ENCODE assay signal across 18 cellular contexts in the genomic region with DNA sequence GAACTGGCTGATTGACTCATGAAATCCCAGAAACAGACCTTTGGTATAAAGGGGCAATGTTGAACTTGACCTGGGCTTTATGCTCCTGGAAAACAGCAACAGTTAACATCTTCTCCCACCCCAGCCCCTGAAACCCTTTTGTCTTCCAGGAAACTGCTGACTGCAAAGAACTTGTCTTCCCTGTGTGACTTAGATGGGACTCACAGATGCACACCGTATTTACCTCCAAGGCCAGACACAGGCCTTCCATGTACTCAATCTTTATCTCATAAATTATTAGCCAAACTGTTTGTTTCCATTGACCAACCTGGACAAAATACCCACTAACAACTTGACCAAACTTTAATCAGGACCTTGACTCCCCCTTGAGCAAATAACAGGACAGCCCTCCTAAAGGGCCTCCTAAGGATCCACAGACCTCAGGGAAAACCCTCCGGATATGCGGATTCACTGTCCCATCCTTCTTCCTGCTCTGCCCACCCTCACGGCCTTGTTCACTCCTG. TPM values are rescaled to one million over a fixed set of nuclear protein-coding genes. Genes with fewer than 3 reads are reported as not detected.
DNase-seq lines count a peak whose midpoint lies in the region; ATAC-seq and TF ChIP-seq lines count a peak whose summit lies in the region.
"Had no signal": no experiment of that assay in that cellular context is flagged by ENCODE, and none has a peak within 500 bp of the region (broad histone marks: within the 10 kb centered on the region; RNA-seq: fewer than 3 reads in every experiment).

No MANE protein-coding gene starts in this region.

- H3K4me3 Mint-ChIP-seq in GM23338: no peak overlapping the region
- H3K4me3 Mint-ChIP-seq: CD4-positive, alpha-beta T cell; IgD-negative memory B cell had no signal

- H3K27me3 ChIP-seq in GM23338 (ENCODE audit: insufficient read depth): no peaks in the 10 kb centered on the region
- no peaks in the 10 kb centered on the region for H3K27me3 ChIP-seq in hepatocyte
- no peaks in the 10 kb centered on the region for H3K27me3 ChIP-seq in right lobe of liver
- H3K27me3 ChIP-seq: BE2C had no signal

- H3K79me2 ChIP-seq in GM23338 (replicated peaks; ENCODE audit: insufficient read depth) (no peaks in the 10 kb centered on the region), hepatocyte (peaks cover 5% of the 10 kb centered on the region)

- H3K4me3 ChIP-seq in GM23338 (no peak overlapping the region), hepatocyte (no peak overlapping the region), right lobe of liver (no peak overlapping the region)
- H3K4me3 ChIP-seq: HAP-1 had no signal

- no peaks in the 10 kb centered on the region for H3F3A ChIP-seq in GM23338 (replicated peaks; ENCODE audit: low read depth)

- H4K20me1 ChIP-seq in GM23338 (replicated peaks; ENCODE audit: insufficient read depth): no peaks in the 10 kb centered on the region
- H4K20me1 ChIP-seq in hepatocyte (ENCODE audit: insufficient read depth, poor library complexity, severe bottlenecking): no peaks in the 10 kb centered on the region

- H3K27ac Mint-ChIP-seq in GM23338: 0 out of 2 replicates have a peak overlapping the region, but pooled peaks have one; percentile 26
- H3K27ac Mint-ChIP-seq: CD4-positive, alpha-beta T cell; IgD-negative memory B cell had no signal

- H3K27me3 Mint-ChIP-seq in GM23338 (ENCODE audit: insufficient read depth, low read depth, poor library complexity): no peaks in the 10 kb centered on the region
- H3K27me3 Mint-ChIP-seq: IgD-negative memory B cell had no signal

- H3K36me3 Mint-ChIP-seq in GM23338 (ENCODE audit: low read depth): no peaks in the 10 kb centered on the region; the same call in 2 of the 3 replicates
- H3K36me3 Mint-ChIP-seq: IgD-negative memory B cell had no signal

- peaks cover 7% of the 10 kb centered on the region for H3K4me1 Mint-ChIP-seq in GM23338
- H3K4me1 Mint-ChIP-seq: IgD-negative memory B cell had no signal

- no peak overlapping the region for H2AFZ ChIP-seq in GM23338
- no peak overlapping the region for H2AFZ ChIP-seq in hepatocyte

- TF ChIP-seq POLR2A in right lobe of liver (IDR thresholded peaks at IDR 0.05): no peak

- DNase-seq in GM23338 (ENCODE audit: low spot score) (no peak), hepatocyte (ENCODE audit: low spot score) (no peak), right lobe of liver (no peak), islet precursor cell (no peak)
- DNase-seq in activated CD4-positive, alpha-beta T cell treated with anti-CD3 and anti-CD28 coated beads for 4 hours: no peak
- DNase-seq: ACHN; BE2C; C1 segment of cervical spinal cord; CD4-positive, alpha-beta T cell; DMS79 treated with DMSO at 0.1 percent for 48 hours; GF-D8; Karpas-422; KBM-7 had no signal

- H3K9me3 Mint-ChIP-seq in GM23338: no peaks in the 10 kb centered on the region; the same call in 2 of the 3 replicates
- H3K9me3 Mint-ChIP-seq: CD4-positive, alpha-beta T cell had no signal

- H3K9me2 ChIP-seq in GM23338 (ENCODE audit: insufficient read depth) (no peaks in the 10 kb centered on the region), hepatocyte (replicated peaks; ENCODE audit: insufficient read depth) (no peaks in the 10 kb centered on the region)

- H3K36me3 ChIP-seq in GM23338 (ENCODE audit: insufficient read depth) (no peaks in the 10 kb centered on the region), hepatocyte (replicated peaks; ENCODE audit: insufficient read depth, low read depth) (no peaks in the 10 kb centered on the region), right lobe of liver (no peaks in the 10 kb centered on the region)
- H3K36me3 ChIP-seq: BE2C, HAP-1 had no signal

- H3K9me3 ChIP-seq in hepatocyte (ENCODE audit: low read depth) (no peaks in the 10 kb centered on the region), right lobe of liver (no peaks in the 10 kb centered on the region)
- H3K9me3 ChIP-seq: BE2C, HAP-1 had no signal

- WGBS in hepatocyte (ENCODE audit: low lambda C conversion rate, missing lambda C conversion rate): 78% methylated on average over 4 of the region's 4 CpGs
- 35% methylated on average over 3 of the region's 4 CpGs for WGBS in right lobe of liver (ENCODE audit: insufficient coverage, low coverage, low lambda C conversion rate, missing lambda C conversion rate)

- H3K4me2 ChIP-seq in GM23338 (no peak overlapping the region), hepatocyte (no peak overlapping the region)

- TF ChIP-seq CTCF in GM23338 (conservative IDR thresholded peaks at IDR 0.05; ENCODE audit: low read depth in 2 of 2) (no peak), hepatocyte (IDR thresholded peaks at IDR 0.05; ENCODE audit: poor library complexity) (no peak), right lobe of liver (IDR thresholded peaks at IDR 0.05) (no peak)

- H3K4me1 ChIP-seq in GM23338 (ENCODE audit: insufficient read depth) (no peaks in the 10 kb centered on the region), hepatocyte (ENCODE audit: insufficient read depth) (peaks cover 32% of the 10 kb centered on the region), right lobe of liver (peaks cover 0 to 35% (median 11%) of the 10 kb centered on the region in 4 donors)
- H3K4me1 ChIP-seq: BE2C, HAP-1 had no signal

- intact Hi-C loops in right lobe of liver (cut with DNase I): no loop called here

- H3K27ac ChIP-seq in GM23338 (ENCODE audit: low read depth): no peak overlapping the region
- peak overlapping the region; percentile 63 for H3K27ac ChIP-seq in hepatocyte
- H3K27ac ChIP-seq in right lobe of liver: peak overlapping the region in 2 of 3 donors; percentile 41 to 64
- H3K27ac ChIP-seq: HL-60 had no signal

- no peak for ATAC-seq in GM23338
- peak; percentile 59 to 80 (median 66) for ATAC-seq in right lobe of liver
- no peak for ATAC-seq in GM18502 (IDR thresholded peaks at IDR 0.05; ENCODE audit: poor library complexity, unreplicated experiment)
- ATAC-seq in GM21526 (IDR thresholded peaks at IDR 0.05; ENCODE audit: low FRiP score, unreplicated experiment): no peak

TF ChIP-seq in GM23338, 12 proteins besides CTCF, POLR2A, EP300 and RAD21:
- no peak for TF ChIP-seq NANOG (IDR thresholded peaks at IDR 0.05; ENCODE audit: borderline replicate concordance)
- no peak for TF ChIP-seq STAT1 (IDR thresholded peaks at IDR 0.05; ENCODE audit: unreplicated experiment)

RNA-seq across cellular contexts. Expression of gene PIEZO2, which starts 36.3 kb away (rescaled TPM):
- total RNA-seq in GM23338 (2014; rRNA removed; shearing (Covaris generic)): 8.2 and 15.0 TPM in 2 replicates
- polyA plus RNA-seq in GM23338 (2016; fragmentation: Nextera tagmentation; extraction: Ambion mirVana) (3.9 and 4.8 TPM in 2 replicates), hepatocyte (24.5 and 26.5 TPM in 2 replicates)
- total RNA-seq in hepatocyte (70.8 and 77.5 TPM in 2 replicates), right lobe of liver (10 to 100 TPM in 3 of 6 experiments, 1 to 10 TPM in 3; 6.6 to 16.9 (median 10.1) TPM)
- total RNA-seq: CD4-positive, alpha-beta T cell had no signal
- polyA plus RNA-seq: IgD-negative memory B cell had no signal

Comparison
In these comparisons a context has a peak if more than half of its experiments do, and no peak if none do; other contexts are left out.
1. ATAC-seq: peak in right lobe of liver (4 of 4); none in GM23338 (single experiment), GM18502 (single experiment) and GM21526 (single experiment).